ENCODE assay signal across 13 cellular contexts in genomic region chr22:46077669-46078099, GRCh38.
DNase-seq lines count a peak whose midpoint lies in the region; ATAC-seq and TF ChIP-seq lines count a peak whose summit lies in the region.
"Had no signal": no experiment of that assay in that cellular context is flagged by ENCODE, and none has a peak within 500 bp of the region (broad histone marks: within the 10 kb centered on the region; RNA-seq: fewer than 3 reads in every experiment).

No MANE protein-coding gene starts in this region.

- H3K27me3 ChIP-seq in CD4-positive, alpha-beta memory T cell (ENCODE audit: insufficient read depth, low read length) = no peaks in the 10 kb centered on the region

- peaks cover 28% of the 10 kb centered on the region for H3K4me1 ChIP-seq in CD4-positive, alpha-beta memory T cell (ENCODE audit: insufficient read depth, low read length)

- H3K4me3 ChIP-seq in epithelial cell of esophagus (ENCODE audit: low read length) = peak overlapping the region; percentile 89
- H3K4me3 ChIP-seq in CD4-positive, alpha-beta memory T cell (ENCODE audit: low read length in 2 of 2) = no peak overlapping the region

- no peak overlapping the region for H3K4me3 Mint-ChIP-seq in natural killer cell treated with Interleukin-12 subunit alpha and Interleukin-12 subunit beta and Interleukin-15 and Interleukin-18, amount 100 ng/mL, for 72 hours
- H3K4me3 Mint-ChIP-seq in natural killer cell = no peak overlapping the region
- H3K4me3 Mint-ChIP-seq in CD4-positive, alpha-beta memory T cell = peak overlapping the region in 1 of 8 donors; percentile 14

- CTCF ChIA-PET in CD4-positive, alpha-beta memory T cell (lab: Charles Lee; ENCODE audit: partially characterized antibody) = interaction anchor here (0.8 kb wide), 1 partner anchor 41 kb away, joined by 3 read pairs; no protein-coding TSS in a partner anchor

- TF ChIP-seq CTCF in natural killer cell (IDR thresholded peaks at IDR 0.05) (no peak), epithelial cell of esophagus (IDR thresholded peaks at IDR 0.05; ENCODE audit: insufficient read depth, low read depth, low read length, missing control alignments) (no peak)

- H3K4me1 Mint-ChIP-seq in natural killer cell treated with Interleukin-12 subunit alpha and Interleukin-12 subunit beta and Interleukin-15 and Interleukin-18, amount 100 ng/mL, for 72 hours (ENCODE audit: low read depth in 2 of 2) = peaks cover 0 to 27% of the 10 kb centered on the region in 2 donors
- H3K4me1 Mint-ChIP-seq in natural killer cell = peaks cover 36 to 48% of the 10 kb centered on the region in 2 donors
- H3K4me1 Mint-ChIP-seq in CD4-positive, alpha-beta memory T cell = peaks cover 5 to 48% (median 28%) of the 10 kb centered on the region in 4 donors

- intact Hi-C loops in natural killer cell (cut with micrococcal nuclease) = no loop called here
- intact Hi-C loops in CD4-positive, alpha-beta memory T cell (cut with micrococcal nuclease) = no loop called here

- peak; percentile 18 for DNase-seq in natural killer cell treated with Interleukin-12 subunit alpha and Interleukin-12 subunit beta and Interleukin-15 and Interleukin-18, amount 100 ng/mL, for 72 hours (ENCODE audit: low spot score)
- DNase-seq in natural killer cell (no peak), epithelial cell of esophagus (ENCODE audit: low read depth) (no peak), myocyte (ENCODE audit: low read depth) (peak; percentile 80), activated gamma-delta T cell treated with Interleukin-2 at 50 U/mL for 16 hours (no peak)
- no peak for DNase-seq in stimulated activated CD4-positive, alpha-beta T cell treated with anti-CD3 and anti-CD28 coated beads, Interleukin-4, amount 100 ng/mL, for 1 hour
- DNase-seq in CD4-positive, alpha-beta memory T cell = no peak
- DNase-seq: activated naive CD4-positive, alpha-beta T cell; CD4-positive, CD25-positive, alpha-beta regulatory T cell; NCI-H1048; stimulated activated CD4-positive, alpha-beta T cell treated with anti-CD3 and anti-CD28 coated beads, Interleukin-15, amount 100 ng/mL, for 24 hours; T-helper 17 cell had no signal

- POLR2A ChIA-PET in CD4-positive, alpha-beta memory T cell (lab: Charles Lee; ENCODE audit: partially characterized antibody) = no interaction called here

- no peaks in the 10 kb centered on the region for H3K36me3 ChIP-seq in CD4-positive, alpha-beta memory T cell (ENCODE audit: insufficient read depth, low read length)

- no peak for ATAC-seq in natural killer cell treated with Interleukin-12 subunit alpha and Interleukin-12 subunit beta and Interleukin-15 and Interleukin-18, amount 100 ng/mL, for 72 hours
- ATAC-seq in natural killer cell (no peak), HG02970 (IDR thresholded peaks at IDR 0.05; ENCODE audit: low FRiP score, unreplicated experiment) (no peak)
- ATAC-seq: T-helper 17 cell had no signal

- H3K27ac ChIP-seq in CD4-positive, alpha-beta memory T cell (ENCODE audit: low read depth, low read length) = no peak overlapping the region

- no peaks in the 10 kb centered on the region for H3K27me3 Mint-ChIP-seq in natural killer cell treated with Interleukin-12 subunit alpha and Interleukin-12 subunit beta and Interleukin-15 and Interleukin-18, amount 100 ng/mL, for 72 hours
- no peaks in the 10 kb centered on the region for H3K27me3 Mint-ChIP-seq in natural killer cell (ENCODE audit: low read depth in 2 of 2)
- H3K27me3 Mint-ChIP-seq in CD4-positive, alpha-beta memory T cell = no peaks in the 10 kb centered on the region
- H3K27me3 Mint-ChIP-seq: CD4-positive, CD25-positive, alpha-beta regulatory T cell; T-helper 17 cell had no signal

- H3K36me3 Mint-ChIP-seq in natural killer cell treated with Interleukin-12 subunit alpha and Interleukin-12 subunit beta and Interleukin-15 and Interleukin-18, amount 100 ng/mL, for 72 hours = no peaks in the 10 kb centered on the region
- H3K36me3 Mint-ChIP-seq in natural killer cell = no peaks in the 10 kb centered on the region
- H3K36me3 Mint-ChIP-seq in CD4-positive, alpha-beta memory T cell = peaks cover 3% of the 10 kb centered on the region in 2 donors
- H3K36me3 Mint-ChIP-seq: CD4-positive, CD25-positive, alpha-beta regulatory T cell had no signal

- H3K27ac Mint-ChIP-seq in natural killer cell treated with Interleukin-12 subunit alpha and Interleukin-12 subunit beta and Interleukin-15 and Interleukin-18, amount 100 ng/mL, for 72 hours = no peak overlapping the region
- no peak overlapping the region for H3K27ac Mint-ChIP-seq in natural killer cell
- peak overlapping the region in 3 of 7 donors; percentile 16 to 49 (median 35) for H3K27ac Mint-ChIP-seq in CD4-positive, alpha-beta memory T cell
- H3K27ac Mint-ChIP-seq: CD4-positive, CD25-positive, alpha-beta regulatory T cell had no signal

- no peaks in the 10 kb centered on the region for H3K9me3 Mint-ChIP-seq in natural killer cell treated with Interleukin-12 subunit alpha and Interleukin-12 subunit beta and Interleukin-15 and Interleukin-18, amount 100 ng/mL, for 72 hours
- no peaks in the 10 kb centered on the region for H3K9me3 Mint-ChIP-seq in natural killer cell
- H3K9me3 Mint-ChIP-seq in CD4-positive, alpha-beta memory T cell = no peaks in the 10 kb centered on the region
- H3K9me3 Mint-ChIP-seq: CD4-positive, CD25-positive, alpha-beta regulatory T cell had no signal

- no peaks in the 10 kb centered on the region for H3K9me3 ChIP-seq in CD4-positive, alpha-beta memory T cell (ENCODE audit: control insufficient read depth in 1 of 2, low read length in 2 of 2)

Comparison
In these comparisons a context has a peak if more than half of its experiments do, and no peak if none do; other contexts are left out.
1. DNase-seq: peak in natural killer cell treated with Interleukin-12 subunit alpha and Interleukin-12 subunit beta and Interleukin-15 and Interleukin-18, amount 100 ng/mL, for 72 hours (single experiment) and myocyte (single experiment); none in natural killer cell (single experiment), epithelial cell of esophagus (single experiment), activated gamma-delta T cell treated with Interleukin-2 at 50 U/mL for 16 hours (single experiment), stimulated activated CD4-positive, alpha-beta T cell treated with anti-CD3 and anti-CD28 coated beads, Interleukin-4, amount 100 ng/mL, for 1 hour (single experiment) and CD4-positive, alpha-beta memory T cell (0 of 5).